In the genomic region with DNA sequence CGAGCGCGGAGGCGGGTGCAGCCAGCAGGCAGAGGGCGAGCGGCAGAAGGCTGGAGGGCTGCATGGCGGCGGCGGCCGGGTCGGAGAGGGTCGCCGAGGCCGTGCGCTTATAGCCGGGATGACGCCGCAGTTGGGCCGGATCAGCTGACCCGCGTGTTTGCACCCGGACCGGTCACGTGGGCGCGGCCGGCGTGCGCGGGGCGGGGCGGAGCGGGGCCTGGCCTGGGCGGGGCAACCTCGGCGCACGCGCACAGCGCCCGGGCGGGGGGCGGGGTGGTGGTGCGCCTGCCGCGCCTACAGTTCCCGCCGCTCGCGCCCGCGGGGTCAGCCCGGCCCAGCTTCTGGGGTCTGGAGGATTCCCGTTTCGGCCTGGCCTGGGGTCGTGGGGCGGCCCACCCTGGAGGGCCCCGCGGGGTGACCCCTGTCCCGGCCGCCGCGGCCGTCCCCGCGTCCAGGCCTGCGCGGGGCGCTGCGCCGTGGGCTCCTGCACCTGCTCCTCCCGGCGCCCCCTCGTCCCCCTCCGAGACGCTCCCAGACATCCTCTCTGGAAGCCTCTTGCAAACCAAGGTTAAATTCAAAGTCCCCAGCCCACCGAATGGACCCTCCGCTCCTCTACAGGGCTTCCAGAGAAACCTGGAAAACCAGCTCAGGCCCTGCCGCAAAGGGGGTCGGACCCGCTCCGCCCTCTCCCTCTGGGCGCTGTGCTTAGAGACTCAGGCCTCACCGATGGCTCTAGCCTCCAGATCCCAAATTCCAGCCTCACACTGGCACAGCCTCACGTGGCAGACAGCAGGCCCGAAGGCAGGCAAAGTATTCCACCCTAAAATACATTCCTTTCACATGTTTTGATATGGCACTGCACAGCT, we compare ENCODE assay signal across 1 cellular context.
TF ChIP-seq lines count a peak whose summit lies in the region.

Gene CTSD (minus strand): TSS at position 132 of the 866 bp plus-strand sequence. CDS start 68 bp downstream, at position 64.

TF ChIP-seq in GM12878, 131 proteins besides CTCF, POLR2A, EP300 and RAD21 (continued from another document and continues in another):
- TF ChIP-seq GABPA (IDR thresholded peaks at IDR 0.05; ENCODE audit: low read depth) (no peak), MTA3 (IDR thresholded peaks at IDR 0.05; ENCODE audit: borderline replicate concordance, low read length) (no peak), NR2F1 (conservative IDR thresholded peaks at IDR 0.05) (peak; percentile 84), RUNX3 (IDR thresholded peaks at IDR 0.05; ENCODE audit: low read length) (no peak), ZSCAN29 (IDR thresholded peaks at IDR 0.05) (no peak), TBL1XR1 (IDR thresholded peaks at IDR 0.05; ENCODE audit: low read depth, low read length) (no peak), ZBTB11 (CRISPR knock-in tag; IDR thresholded peaks at IDR 0.05) (no peak), SRF (IDR thresholded peaks at IDR 0.05; ENCODE audit: low read depth in 2 of 2, low read length in 2 of 2) (no peak), HSF1 (IDR thresholded peaks at IDR 0.05; ENCODE audit: low read depth, low read length) (no peak), NBN (IDR thresholded peaks at IDR 0.05) (no peak), NFYA (IDR thresholded peaks at IDR 0.05; ENCODE audit: borderline replicate concordance, low read depth, low read length) (no peak), HCFC1 (IDR thresholded peaks at IDR 0.05; ENCODE audit: low read length) (no peak), HDAC6 (IDR thresholded peaks at IDR 0.05; ENCODE audit: unreplicated experiment) (no peak), PKNOX1 (IDR thresholded peaks at IDR 0.05) (no peak), CBX5 (IDR thresholded peaks at IDR 0.05; ENCODE audit: low read depth) (no peak), WRNIP1 (IDR thresholded peaks at IDR 0.05; ENCODE audit: borderline replicate concordance, low read depth, low read length) (no peak), GATAD2B (conservative IDR thresholded peaks at IDR 0.05; ENCODE audit: low read depth) (peak; percentile 70; the same call in 1 of the 2 replicates), POLR2AphosphoS2 (IDR thresholded peaks at IDR 0.05; ENCODE audit: low read depth, low read length) (no peak; the same call in 1 of the 2 replicates), MEF2B (IDR thresholded peaks at IDR 0.05; ENCODE audit: partially characterized antibody, poor library complexity, severe bottlenecking) (no peak), NFIC (IDR thresholded peaks at IDR 0.05; ENCODE audit: low read depth, low read length) (no peak), MEF2A (IDR thresholded peaks at IDR 0.05; ENCODE audit: insufficient read depth, low read depth, low read length) (no peak), POU2F2 (IDR thresholded peaks at IDR 0.05; ENCODE audit: borderline replicate concordance, low read depth, low read length) (peak; percentile 8; the same call in 1 of the 3 replicates), YY1 (IDR thresholded peaks at IDR 0.05; ENCODE audit: low read depth, low read length) (no peak), ETV6 (conservative IDR thresholded peaks at IDR 0.05 in 1 of 2, IDR thresholded peaks at IDR 0.05 in 1 of 2; ENCODE audit: borderline replicate concordance in 1 of 2, low read depth in 1 of 2) (no peak)
- TF ChIP-seq, protein P1, sequence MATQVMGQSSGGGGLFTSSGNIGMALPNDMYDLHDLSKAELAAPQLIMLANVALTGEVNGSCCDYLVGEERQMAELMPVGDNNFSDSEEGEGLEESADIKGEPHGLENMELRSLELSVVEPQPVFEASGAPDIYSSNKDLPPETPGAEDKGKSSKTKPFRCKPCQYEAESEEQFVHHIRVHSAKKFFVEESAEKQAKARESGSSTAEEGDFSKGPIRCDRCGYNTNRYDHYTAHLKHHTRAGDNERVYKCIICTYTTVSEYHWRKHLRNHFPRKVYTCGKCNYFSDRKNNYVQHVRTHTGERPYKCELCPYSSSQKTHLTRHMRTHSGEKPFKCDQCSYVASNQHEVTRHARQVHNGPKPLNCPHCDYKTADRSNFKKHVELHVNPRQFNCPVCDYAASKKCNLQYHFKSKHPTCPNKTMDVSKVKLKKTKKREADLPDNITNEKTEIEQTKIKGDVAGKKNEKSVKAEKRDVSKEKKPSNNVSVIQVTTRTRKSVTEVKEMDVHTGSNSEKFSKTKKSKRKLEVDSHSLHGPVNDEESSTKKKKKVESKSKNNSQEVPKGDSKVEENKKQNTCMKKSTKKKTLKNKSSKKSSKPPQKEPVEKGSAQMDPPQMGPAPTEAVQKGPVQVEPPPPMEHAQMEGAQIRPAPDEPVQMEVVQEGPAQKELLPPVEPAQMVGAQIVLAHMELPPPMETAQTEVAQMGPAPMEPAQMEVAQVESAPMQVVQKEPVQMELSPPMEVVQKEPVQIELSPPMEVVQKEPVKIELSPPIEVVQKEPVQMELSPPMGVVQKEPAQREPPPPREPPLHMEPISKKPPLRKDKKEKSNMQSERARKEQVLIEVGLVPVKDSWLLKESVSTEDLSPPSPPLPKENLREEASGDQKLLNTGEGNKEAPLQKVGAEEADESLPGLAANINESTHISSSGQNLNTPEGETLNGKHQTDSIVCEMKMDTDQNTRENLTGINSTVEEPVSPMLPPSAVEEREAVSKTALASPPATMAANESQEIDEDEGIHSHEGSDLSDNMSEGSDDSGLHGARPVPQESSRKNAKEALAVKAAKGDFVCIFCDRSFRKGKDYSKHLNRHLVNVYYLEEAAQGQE (IDR thresholded peaks at IDR 0.05; ENCODE audit: low read depth, low read length) = no peak
- TF ChIP-seq, protein P2, sequence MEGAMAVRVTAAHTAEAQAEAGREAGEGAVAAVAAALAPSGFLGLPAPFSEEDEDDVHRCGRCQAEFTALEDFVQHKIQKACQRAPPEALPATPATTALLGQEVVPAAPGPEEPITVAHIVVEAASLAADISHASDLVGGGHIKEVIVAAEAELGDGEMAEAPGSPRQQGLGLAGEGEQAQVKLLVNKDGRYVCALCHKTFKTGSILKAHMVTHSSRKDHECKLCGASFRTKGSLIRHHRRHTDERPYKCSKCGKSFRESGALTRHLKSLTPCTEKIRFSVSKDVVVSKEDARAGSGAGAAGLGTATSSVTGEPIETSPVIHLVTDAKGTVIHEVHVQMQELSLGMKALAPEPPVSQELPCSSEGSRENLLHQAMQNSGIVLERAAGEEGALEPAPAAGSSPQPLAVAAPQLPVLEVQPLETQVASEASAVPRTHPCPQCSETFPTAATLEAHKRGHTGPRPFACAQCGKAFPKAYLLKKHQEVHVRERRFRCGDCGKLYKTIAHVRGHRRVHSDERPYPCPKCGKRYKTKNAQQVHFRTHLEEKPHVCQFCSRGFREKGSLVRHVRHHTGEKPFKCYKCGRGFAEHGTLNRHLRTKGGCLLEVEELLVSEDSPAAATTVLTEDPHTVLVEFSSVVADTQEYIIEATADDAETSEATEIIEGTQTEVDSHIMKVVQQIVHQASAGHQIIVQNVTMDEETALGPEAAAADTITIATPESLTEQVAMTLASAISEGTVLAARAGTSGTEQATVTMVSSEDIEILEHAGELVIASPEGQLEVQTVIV (IDR thresholded peaks at IDR 0.05; ENCODE audit: borderline replicate concordance, partially characterized antibody) = no peak
- TF ChIP-seq, protein P3, sequence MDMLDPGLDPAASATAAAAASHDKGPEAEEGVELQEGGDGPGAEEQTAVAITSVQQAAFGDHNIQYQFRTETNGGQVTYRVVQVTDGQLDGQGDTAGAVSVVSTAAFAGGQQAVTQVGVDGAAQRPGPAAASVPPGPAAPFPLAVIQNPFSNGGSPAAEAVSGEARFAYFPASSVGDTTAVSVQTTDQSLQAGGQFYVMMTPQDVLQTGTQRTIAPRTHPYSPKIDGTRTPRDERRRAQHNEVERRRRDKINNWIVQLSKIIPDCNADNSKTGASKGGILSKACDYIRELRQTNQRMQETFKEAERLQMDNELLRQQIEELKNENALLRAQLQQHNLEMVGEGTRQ (IDR thresholded peaks at IDR 0.05; ENCODE audit: borderline replicate concordance, low read depth, low read length) = peak; percentile 89
- TF ChIP-seq, protein P4, sequence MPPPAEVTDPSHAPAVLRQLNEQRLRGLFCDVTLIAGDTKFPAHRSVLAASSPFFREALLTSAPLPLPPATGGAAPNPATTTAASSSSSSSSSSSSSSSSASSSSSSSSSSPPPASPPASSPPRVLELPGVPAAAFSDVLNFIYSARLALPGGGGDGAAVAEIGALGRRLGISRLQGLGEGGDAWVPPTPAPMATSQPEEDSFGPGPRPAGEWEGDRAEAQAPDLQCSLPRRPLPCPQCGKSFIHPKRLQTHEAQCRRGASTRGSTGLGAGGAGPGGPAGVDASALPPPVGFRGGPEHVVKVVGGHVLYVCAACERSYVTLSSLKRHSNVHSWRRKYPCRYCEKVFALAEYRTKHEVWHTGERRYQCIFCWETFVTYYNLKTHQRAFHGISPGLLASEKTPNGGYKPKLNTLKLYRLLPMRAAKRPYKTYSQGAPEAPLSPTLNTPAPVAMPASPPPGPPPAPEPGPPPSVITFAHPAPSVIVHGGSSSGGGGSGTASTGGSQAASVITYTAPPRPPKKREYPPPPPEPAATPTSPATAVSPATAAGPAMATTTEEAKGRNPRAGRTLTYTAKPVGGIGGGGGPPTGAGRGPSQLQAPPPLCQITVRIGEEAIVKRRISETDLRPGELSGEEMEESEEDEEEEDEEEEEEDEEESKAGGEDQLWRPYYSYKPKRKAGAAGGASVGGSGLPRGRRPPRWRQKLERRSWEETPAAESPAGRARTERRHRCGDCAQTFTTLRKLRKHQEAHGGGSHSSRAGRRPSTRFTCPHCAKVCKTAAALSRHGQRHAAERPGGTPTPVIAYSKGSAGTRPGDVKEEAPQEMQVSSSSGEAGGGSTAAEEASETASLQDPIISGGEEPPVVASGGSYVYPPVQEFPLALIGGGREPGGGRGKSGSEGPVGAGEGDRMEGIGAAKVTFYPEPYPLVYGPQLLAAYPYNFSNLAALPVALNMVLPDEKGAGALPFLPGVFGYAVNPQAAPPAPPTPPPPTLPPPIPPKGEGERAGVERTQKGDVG (CRISPR knock-in tag; IDR thresholded peaks at IDR 0.05) = no peak
- TF ChIP-seq, protein P5, sequence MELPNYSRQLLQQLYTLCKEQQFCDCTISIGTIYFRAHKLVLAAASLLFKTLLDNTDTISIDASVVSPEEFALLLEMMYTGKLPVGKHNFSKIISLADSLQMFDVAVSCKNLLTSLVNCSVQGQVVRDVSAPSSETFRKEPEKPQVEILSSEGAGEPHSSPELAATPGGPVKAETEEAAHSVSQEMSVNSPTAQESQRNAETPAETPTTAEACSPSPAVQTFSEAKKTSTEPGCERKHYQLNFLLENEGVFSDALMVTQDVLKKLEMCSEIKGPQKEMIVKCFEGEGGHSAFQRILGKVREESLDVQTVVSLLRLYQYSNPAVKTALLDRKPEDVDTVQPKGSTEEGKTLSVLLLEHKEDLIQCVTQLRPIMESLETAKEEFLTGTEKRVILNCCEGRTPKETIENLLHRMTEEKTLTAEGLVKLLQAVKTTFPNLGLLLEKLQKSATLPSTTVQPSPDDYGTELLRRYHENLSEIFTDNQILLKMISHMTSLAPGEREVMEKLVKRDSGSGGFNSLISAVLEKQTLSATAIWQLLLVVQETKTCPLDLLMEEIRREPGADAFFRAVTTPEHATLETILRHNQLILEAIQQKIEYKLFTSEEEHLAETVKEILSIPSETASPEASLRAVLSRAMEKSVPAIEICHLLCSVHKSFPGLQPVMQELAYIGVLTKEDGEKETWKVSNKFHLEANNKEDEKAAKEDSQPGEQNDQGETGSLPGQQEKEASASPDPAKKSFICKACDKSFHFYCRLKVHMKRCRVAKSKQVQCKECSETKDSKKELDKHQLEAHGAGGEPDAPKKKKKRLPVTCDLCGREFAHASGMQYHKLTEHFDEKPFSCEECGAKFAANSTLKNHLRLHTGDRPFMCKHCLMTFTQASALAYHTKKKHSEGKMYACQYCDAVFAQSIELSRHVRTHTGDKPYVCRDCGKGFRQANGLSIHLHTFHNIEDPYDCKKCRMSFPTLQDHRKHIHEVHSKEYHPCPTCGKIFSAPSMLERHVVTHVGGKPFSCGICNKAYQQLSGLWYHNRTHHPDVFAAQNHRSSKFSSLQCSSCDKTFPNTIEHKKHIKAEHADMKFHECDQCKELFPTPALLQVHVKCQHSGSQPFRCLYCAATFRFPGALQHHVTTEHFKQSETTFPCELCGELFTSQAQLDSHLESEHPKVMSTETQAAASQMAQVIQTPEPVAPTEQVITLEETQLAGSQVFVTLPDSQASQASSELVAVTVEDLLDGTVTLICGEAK (IDR thresholded peaks at IDR 0.05; ENCODE audit: borderline replicate concordance) = no peak
